1 cellular context compared by ENCODE assay signal in genomic region chr4:82886145-82886942, GRCh38.
TF ChIP-seq lines count a peak whose summit lies in the region.

No MANE protein-coding gene starts in this region.

TF ChIP-seq in HepG2, 621 proteins besides CTCF, POLR2A, EP300 and RAD21 (continued from another document and continues in another):
- TF ChIP-seq TFE3 (CRISPR knock-in tag; IDR thresholded peaks at IDR 0.05): peak; percentile 39; the same call in 1 of the 2 replicates
- no peak for TF ChIP-seq ZNF747 (CRISPR knock-in tag; IDR thresholded peaks at IDR 0.05; ENCODE audit: borderline replicate concordance)
- TF ChIP-seq ZBTB33 (CRISPR knock-in tag; IDR thresholded peaks at IDR 0.05): no peak
- no peak for TF ChIP-seq ZEB1 (IDR thresholded peaks at IDR 0.05; ENCODE audit: insufficient replicate concordance, low read depth)
- TF ChIP-seq SP1 (IDR thresholded peaks at IDR 0.05): no peak
- no peak for TF ChIP-seq SP1 (CRISPR knock-in tag; IDR thresholded peaks at IDR 0.05)
- TF ChIP-seq MXD1 (CRISPR knock-in tag; IDR thresholded peaks at IDR 0.05): no peak
- TF ChIP-seq CENPX (CRISPR knock-in tag; IDR thresholded peaks at IDR 0.05): no peak
- no peak for TF ChIP-seq ZBTB25 (CRISPR knock-in tag; IDR thresholded peaks at IDR 0.05)
- no peak for TF ChIP-seq CBFB (CRISPR knock-in tag; IDR thresholded peaks at IDR 0.05)
- TF ChIP-seq ZNF782 (CRISPR knock-in tag; IDR thresholded peaks at IDR 0.05; ENCODE audit: borderline replicate concordance): no peak
- TF ChIP-seq POLR2G (IDR thresholded peaks at IDR 0.05; ENCODE audit: low read depth, low read length): peak; percentile 66
- peak; percentile 32; the same call in 1 of the 2 replicates for TF ChIP-seq PAXIP1 (CRISPR knock-in tag; conservative IDR thresholded peaks at IDR 0.05)
- no peak for TF ChIP-seq RFXANK (CRISPR knock-in tag; IDR thresholded peaks at IDR 0.05)
- no peak for TF ChIP-seq ARNT2 (CRISPR knock-in tag; IDR thresholded peaks at IDR 0.05; ENCODE audit: low read depth)
- TF ChIP-seq HNF1B (CRISPR knock-in tag; IDR thresholded peaks at IDR 0.05): no peak
- TF ChIP-seq ZMAT5 (CRISPR knock-in tag; IDR thresholded peaks at IDR 0.05; ENCODE audit: borderline replicate concordance, low read depth): no peak
- TF ChIP-seq GLI4 (CRISPR knock-in tag; IDR thresholded peaks at IDR 0.05; ENCODE audit: borderline replicate concordance): no peak
- TF ChIP-seq FOXA1 (IDR thresholded peaks at IDR 0.05): no peak
- TF ChIP-seq FOXA1 (CRISPR knock-in tag; IDR thresholded peaks at IDR 0.05): no peak
- no peak for TF ChIP-seq NFIB (CRISPR knock-in tag; IDR thresholded peaks at IDR 0.05; ENCODE audit: borderline replicate concordance)
- TF ChIP-seq FOSL2 (CRISPR knock-in tag; IDR thresholded peaks at IDR 0.05): no peak
- TF ChIP-seq GTF3A (CRISPR knock-in tag; conservative IDR thresholded peaks at IDR 0.05): no peak
- no peak for TF ChIP-seq SMAD3 (CRISPR knock-in tag; IDR thresholded peaks at IDR 0.05)
- TF ChIP-seq ZNF703 (CRISPR knock-in tag; IDR thresholded peaks at IDR 0.05; ENCODE audit: borderline replicate concordance): no peak
- no peak for TF ChIP-seq ZSCAN25 (CRISPR knock-in tag; IDR thresholded peaks at IDR 0.05)
- no peak for TF ChIP-seq ZNF687 (CRISPR knock-in tag; IDR thresholded peaks at IDR 0.05)
- no peak for TF ChIP-seq ZSCAN9 (CRISPR knock-in tag; IDR thresholded peaks at IDR 0.05; ENCODE audit: borderline replicate concordance)
- no peak for TF ChIP-seq ZNF530 (CRISPR knock-in tag; IDR thresholded peaks at IDR 0.05; ENCODE audit: low read depth)
- TF ChIP-seq ZNF850 (CRISPR knock-in tag; conservative IDR thresholded peaks at IDR 0.05): no peak
- no peak for TF ChIP-seq PATZ1 (CRISPR knock-in tag; IDR thresholded peaks at IDR 0.05)
- no peak for TF ChIP-seq LRRFIP1 (CRISPR knock-in tag; conservative IDR thresholded peaks at IDR 0.05)
- no peak for TF ChIP-seq CSRNP2 (CRISPR knock-in tag; conservative IDR thresholded peaks at IDR 0.05; ENCODE audit: low read depth)
